ENCODE assay signal across 9 cellular contexts in genomic region chr20:35568645-35569044, GRCh38. TPM values are rescaled to one million over a fixed set of nuclear protein-coding genes. Genes with fewer than 3 reads are reported as not detected.
DNase-seq lines count a peak whose midpoint lies in the region; FAIRE-seq and TF ChIP-seq lines count a peak whose summit lies in the region.
"Had no signal": no experiment of that assay in that cellular context is flagged by ENCODE, and none has a peak within 500 bp of the region (broad histone marks: within the 10 kb centered on the region; RNA-seq: fewer than 3 reads in every experiment).

No MANE protein-coding gene starts in this region.

- peak; percentile 22 for TF ChIP-seq CTCF in GM13976 (IDR thresholded peaks at IDR 0.05; ENCODE audit: borderline replicate concordance, control extremely low read depth, extremely low read depth, insufficient read depth, missing control alignments)

- in situ Hi-C loops in GM13976 (cut with MboI; ENCODE audit: low sequenced_read_pairs, unreplicated experiment): no loop called here

- FAIRE-seq in GM19239 (lab: Jason Lieb, UNC): no peak

- DNase-seq in AML-193 (lab: John Stamatoyannopoulos, UW) (peak; percentile 10), GM13976 (ENCODE audit: low spot score) (no peak), RPMI7951 (ENCODE audit: low read depth) (peak; percentile 20), iPS DF 19.7 (ENCODE audit: low read depth, low spot score) (peak; percentile 28), inferior parietal cortex (ENCODE audit: extremely low spot score) (no peak), GM19239 (ENCODE audit: insufficient read length, low spot score) (no peak), foreskin melanocyte (no peak), GOT3 (lab: John Stamatoyannopoulos, UW) (no peak)
- DNase-seq: activated CD4-positive, alpha-beta T cell treated with anti-CD3 and anti-CD28 coated beads, Interleukin-2, amount 50 U/mL, for 4 hours had no signal

RNA-seq across cellular contexts. Expression of gene ERGIC3, which starts 26.8 kb away (rescaled TPM):
- total RNA-seq in RPMI7951 (2014; rRNA removed; shearing (Covaris generic)): 570 and 706 TPM in 2 replicates

RNA-seq across cellular contexts. Expression of gene C20orf173, which starts 39.2 kb away (rescaled TPM):
- total RNA-seq in RPMI7951 (2014; rRNA removed; shearing (Covaris generic)): not detected in 2 replicates

RNA-seq across cellular contexts. Expression of gene SPAG4, which starts 47.0 kb away (rescaled TPM):
- total RNA-seq in RPMI7951 (2014; rRNA removed; shearing (Covaris generic)): 24.9 and 38.5 TPM in 2 replicates

Comparison
In these comparisons a context has a peak if more than half of its experiments do, and no peak if none do; other contexts are left out.
1. DNase-seq: peak in AML-193 (2 of 2), RPMI7951 (single experiment) and iPS DF 19.7 (single experiment); none in GM13976 (single experiment), inferior parietal cortex (single experiment), GM19239 (single experiment), foreskin melanocyte (single experiment) and GOT3 (single experiment).